In genomic region chr2:207704031-207704430, GRCh38 we compare ENCODE assay signal across 19 cellular contexts. TPM values are rescaled to one million over a fixed set of nuclear protein-coding genes. Genes with fewer than 3 reads are reported as not detected.
A peak's percentile ranks its signal among the peaks of the same experiment; 100 is the strongest.
DNase-seq lines count a peak whose midpoint lies in the region; ATAC-seq, FAIRE-seq and TF ChIP-seq lines count a peak whose summit lies in the region.
"Had no signal": no experiment of that assay in that cellular context is flagged by ENCODE, and none has a peak within 500 bp of the region (broad histone marks: within the 10 kb centered on the region; RNA-seq: fewer than 3 reads in every experiment).

No MANE protein-coding gene starts in this region.

- CTCF ChIA-PET in A549 (lab: Yijun Ruan, JAX) (interaction anchor here (1.0 to 5.9 kb wide), 5 partner anchors 8 to 77 kb away, joined by 4 to 49 read pairs (median 5); partner anchors contain the start of gene METTL21A), Panc1 (lab: Charles Lee) (no interaction called here)

- no peaks in the 10 kb centered on the region for H3F3A ChIP-seq in Loucy (ENCODE audit: low read depth)

- H2AFZ ChIP-seq in Loucy (ENCODE audit: low read length) = peak overlapping the region; percentile 33

- TF ChIP-seq CTCF in A549 (IDR thresholded peaks at IDR 0.05) (no peak), Loucy (conservative IDR thresholded peaks at IDR 0.05; ENCODE audit: low read length) (no peak), Panc1 (IDR thresholded peaks at IDR 0.05) (no peak), fibroblast of the aortic adventitia (IDR thresholded peaks at IDR 0.05; ENCODE audit: insufficient read depth, low read length) (no peak), body of pancreas (IDR thresholded peaks at IDR 0.05) (no peak)

- DNase-seq in A549 (ENCODE audit: low read depth in 1 of 2, low spot score in 1 of 2) (no peak), Panc1 (ENCODE audit: low read depth, low spot score) (no peak), fibroblast of the aortic adventitia (ENCODE audit: low read depth) (peak; percentile 49), body of pancreas (no peak), left colon (no peak)
- DNase-seq: CD4-positive, CD25-positive, alpha-beta regulatory T cell; DMS79; HCEC 1CT; NCI-H1048; NCI-H1417 treated with DMSO at 0.1 percent for 48 hours; NCI-H1930; NCI-H510A; NCI-H748 treated with DMSO at 0.1 percent for 48 hours; Right ventricle myocardium superior had no signal

- 83% methylated on average over 1 of the region's 1 CpG for WGBS in A549 (ENCODE audit: missing lambda C conversion rate)
- 33 to 44% methylated on average over 1 of the region's 1 CpG for WGBS in body of pancreas, 2 donors

- H4K20me1 ChIP-seq in Loucy (ENCODE audit: insufficient read depth, low read length, poor library complexity, severe bottlenecking) = no peaks in the 10 kb centered on the region

- no peaks in the 10 kb centered on the region for H3K9me3 ChIP-seq in A549
- H3K9me3 ChIP-seq in Loucy (ENCODE audit: insufficient read depth, low read depth, low read length) = no peaks in the 10 kb centered on the region
- H3K9me3 ChIP-seq in Panc1 (ENCODE audit: control insufficient read depth, insufficient read depth, low read depth, low read length) = no peaks in the 10 kb centered on the region
- no peaks in the 10 kb centered on the region for H3K9me3 ChIP-seq in body of pancreas

- H3K4me3 ChIP-seq in A549 = no peak overlapping the region
- no peak overlapping the region for H3K4me3 ChIP-seq in Loucy (ENCODE audit: low read length, poor library complexity, severe bottlenecking)
- H3K4me3 ChIP-seq in Panc1 (ENCODE audit: low read depth in 2 of 2, low read length in 2 of 2) = no peak overlapping the region
- no peak overlapping the region for H3K4me3 ChIP-seq in fibroblast of the aortic adventitia (ENCODE audit: low read depth, low read length)
- H3K4me3 ChIP-seq in body of pancreas = no peak overlapping the region

- no peaks in the 10 kb centered on the region for H3K27me3 ChIP-seq in Loucy (ENCODE audit: insufficient read depth, low read length, poor library complexity, severe bottlenecking)
- no peaks in the 10 kb centered on the region for H3K27me3 ChIP-seq in Panc1 (ENCODE audit: control insufficient read depth, insufficient read depth, low read length)
- H3K27me3 ChIP-seq in body of pancreas = no peaks in the 10 kb centered on the region

- no peak for TF ChIP-seq EP300 in A549 (IDR thresholded peaks at IDR 0.05)

- in situ Hi-C loops in Panc1 (cut with HindIII; ENCODE audit: low pct_unique_long_range_greater_than_20kb, low sequenced_read_pairs) = no loop called here

- H3K9ac ChIP-seq in Loucy (ENCODE audit: low read depth, low read length, poor library complexity, severe bottlenecking) = no peak overlapping the region
- H3K9ac ChIP-seq: KMS-11 had no signal

- no TSS peak for BruUV-seq in Panc1 (replicated peaks; lab: Mats Ljungman, UMichigan)

- H3K36me3 ChIP-seq in Loucy (ENCODE audit: insufficient read depth, low read length) (no peaks in the 10 kb centered on the region), Panc1 (ENCODE audit: control insufficient read depth, insufficient read depth, low read length) (no peaks in the 10 kb centered on the region), body of pancreas (replicated peaks in 1 of 2; ENCODE audit: insufficient read depth in 1 of 2, low read depth in 2 of 2) (no peaks in the 10 kb centered on the region)

- FAIRE-seq in A549 (lab: Jason Lieb, UNC) = no peak
- FAIRE-seq: A204.1, GM12891 had no signal

- H3K27ac ChIP-seq in A549 (0 out of 6 replicates have a peak overlapping the region, but pooled peaks of 1 of the 2 experiments have one; percentile 10), Panc1 (ENCODE audit: low read length) (no peak overlapping the region), body of pancreas (no peak overlapping the region)
- H3K27ac ChIP-seq: KMS-11 had no signal

- no peak for TF ChIP-seq POLR2A in A549 (IDR thresholded peaks at IDR 0.05; ENCODE audit: low read length)
- TF ChIP-seq POLR2A in body of pancreas (IDR thresholded peaks at IDR 0.05) = no peak

- H3K4me2 ChIP-seq in A549 (no peak overlapping the region), Loucy (ENCODE audit: low read depth, low read length, poor library complexity, severe bottlenecking) (no peak overlapping the region)
- H3K4me2 ChIP-seq: KMS-11 had no signal

- H3K4me1 ChIP-seq in A549 = peaks cover 13% of the 10 kb centered on the region
- no peaks in the 10 kb centered on the region for H3K4me1 ChIP-seq in Loucy (ENCODE audit: insufficient read depth, low read length, poor library complexity, severe bottlenecking)
- H3K4me1 ChIP-seq in Panc1 (ENCODE audit: control insufficient read depth, insufficient read depth, low read length) = no peaks in the 10 kb centered on the region
- H3K4me1 ChIP-seq in body of pancreas = no peaks in the 10 kb centered on the region

- no peaks in the 10 kb centered on the region for H3K9me2 ChIP-seq in Loucy (replicated peaks; ENCODE audit: low read depth, low read length)

- H3K79me2 ChIP-seq in Loucy (ENCODE audit: insufficient read depth, low read length) = no peaks in the 10 kb centered on the region

- POLR2A ChIA-PET in A549 (lab: Yijun Ruan, JAX) (no interaction called here), Panc1 (lab: Charles Lee) (no interaction called here)

- no peak for TF ChIP-seq RAD21 in A549 (conservative IDR thresholded peaks at IDR 0.05 in 1 of 2, IDR thresholded peaks at IDR 0.05 in 1 of 2)

- intact Hi-C loops in Panc1 (cut with micrococcal nuclease; ENCODE audit: unreplicated experiment) (no loop called here), body of pancreas (cut with DNase I) (loop anchor here (10.0 kb wide), 1 partner anchor 69 kb away; no protein-coding TSS in a partner anchor), left colon (cut with DNase I, micrococcal nuclease) (no loop called here)

- peak in 1 of 2 experiments; percentile 14; a peak in 2 of 6 replicates for ATAC-seq in A549
- ATAC-seq in Panc1 = 0 out of 2 replicates have a peak, but pooled peaks have one; percentile 12
- ATAC-seq in HG02852 (IDR thresholded peaks at IDR 0.05; ENCODE audit: unreplicated experiment) = no peak
- ATAC-seq in body of pancreas = no peak
- ATAC-seq in left colon = no peak

TF ChIP-seq in A549, 52 proteins besides CTCF, POLR2A, EP300 and RAD21:
- 0 out of 2 replicates have a peak, but pooled peaks have one; percentile 18 for TF ChIP-seq NFE2L2 (conservative IDR thresholded peaks at IDR 0.05; ENCODE audit: low read length)
- TF ChIP-seq SREBF2 (IDR thresholded peaks at IDR 0.05) = no peak

RNA-seq across cellular contexts. Expression of gene CCNYL1, which starts 7.4 kb away (rescaled TPM):
- polyA plus RNA-seq in A549 (2011; rRNA removed) (31.6 and 38.7 TPM in 2 replicates), A549 (2017; fragmentation: RNase III; extraction: RNeasy Plus Mini Kit Qiagen cat#74134 plus additional on column Dnase treatment) (16.9 to 20.8 TPM (median 17.7 TPM) in 3 replicates)
- 13.0 and 14.8 TPM in 2 replicates for polyA plus RNA-seq in A549 (2012; cell fraction: cytosol; rRNA removed)
- polyA plus RNA-seq in A549 (2012; cell fraction: nucleus; rRNA removed) = 9.4 and 12.8 TPM in 2 replicates
- polyA minus RNA-seq in A549 (2011; rRNA and poly(A)+ RNA removed) = 9.6 and 11.0 TPM in 2 replicates
- total RNA-seq in Panc1 (2021; ENCODE audit: unreplicated experiment) (31.4 TPM), fibroblast of the aortic adventitia (ENCODE audit: low replicate concordance) (24.6 and 59.5 TPM in 2 replicates), body of pancreas (10 to 100 TPM; 14.5 to 14.8 TPM), left colon (10 to 100 TPM; 38.6 to 51.4 TPM)
- 18.4 TPM for polyA plus RNA-seq in Panc1 (2012; ENCODE audit: insufficient read length)
